22 cellular contexts compared by ENCODE assay signal in the genomic region with DNA sequence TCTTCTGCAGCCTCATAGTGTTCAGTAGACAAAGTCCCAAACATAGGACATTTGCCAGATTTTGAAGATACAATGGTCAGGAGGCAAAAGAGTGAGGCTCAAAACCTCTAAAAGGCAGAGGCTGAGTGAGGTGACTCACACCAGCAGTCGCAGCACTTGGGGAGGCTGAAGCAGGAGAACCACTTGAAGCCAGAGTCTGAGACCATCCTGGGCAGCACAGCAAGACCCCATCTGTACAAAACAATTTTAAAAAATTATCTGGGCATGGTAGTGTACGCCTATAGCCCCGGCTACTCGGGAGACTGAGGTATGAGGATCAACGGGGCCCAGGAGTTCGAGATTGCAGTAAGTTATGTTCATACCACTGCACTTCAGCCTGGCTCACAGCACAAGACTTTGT. TPM values are rescaled to one million over a fixed set of nuclear protein-coding genes. Genes with fewer than 3 reads are reported as not detected.
DNase-seq lines count a peak whose midpoint lies in the region; ATAC-seq, FAIRE-seq and TF ChIP-seq lines count a peak whose summit lies in the region.
"Had no signal": no experiment of that assay in that cellular context is flagged by ENCODE, and none has a peak within 500 bp of the region (broad histone marks: within the 10 kb centered on the region; RNA-seq: fewer than 3 reads in every experiment).

No MANE protein-coding gene starts in this region.

- H3K4me2 ChIP-seq in HepG2 (ENCODE audit: low read depth, low read length), result no peak overlapping the region
- no peak overlapping the region for H3K4me2 ChIP-seq in H1 (ENCODE audit: insufficient read depth in 1 of 2, low read depth in 2 of 2, low read length in 2 of 2)

- H2AFZ ChIP-seq in HepG2 (ENCODE audit: low read length) (no peak overlapping the region), H1 (ENCODE audit: low read length) (no peak overlapping the region)

- no peak for TF ChIP-seq POLR2A in HepG2 (IDR thresholded peaks at IDR 0.05; ENCODE audit: insufficient read depth in 1 of 2, low read depth in 2 of 2, low read length in 2 of 2)
- no peak for TF ChIP-seq POLR2A in right lobe of liver (IDR thresholded peaks at IDR 0.05)
- TF ChIP-seq POLR2A in H1 (IDR thresholded peaks at IDR 0.05; ENCODE audit: control extremely low read depth in 1 of 2, low read depth in 2 of 2, low read length in 2 of 2), result no peak

- POLR2A ChIA-PET in HepG2 (lab: Yijun Ruan, JAX), result no interaction called here
- POLR2A ChIA-PET in H1 (lab: Charles Lee; ENCODE audit: partially characterized antibody), result interaction anchor here (0.7 to 4.2 kb wide), 5 partner anchors 10 to 28 kb away, joined by 3 to 21 read pairs (median 3); no protein-coding TSS in a partner anchor

- peak overlapping the region; percentile 29; the same call in 1 of the 2 replicates for H4K8ac ChIP-seq in H1 (ENCODE audit: extremely low read depth, insufficient read depth, low read length)

- H4K20me1 ChIP-seq in HepG2 (ENCODE audit: insufficient read depth, low read length) (no peaks in the 10 kb centered on the region), H1 (replicated peaks in 1 of 2; ENCODE audit: control insufficient read depth in 1 of 2, insufficient read depth in 2 of 2, low read length in 2 of 2) (no peaks in the 10 kb centered on the region)
- H4K20me1 ChIP-seq: BLaER1 treated with 17β-estradiol and CSF1 and Interleukin-3, amounts not matched to agents 10 nM and 100 nM had no signal

- H3K23me2 ChIP-seq in H1 (ENCODE audit: low read depth, low read length), result no peaks in the 10 kb centered on the region

- no peak for TF ChIP-seq CTCF in HepG2 (CRISPR knock-in tag; IDR thresholded peaks at IDR 0.05)
- TF ChIP-seq CTCF in right lobe of liver (IDR thresholded peaks at IDR 0.05), result no peak
- TF ChIP-seq CTCF in H1 (IDR thresholded peaks at IDR 0.05; ENCODE audit: control extremely low read depth in 1 of 3, insufficient read depth in 1 of 3, low read depth in 1 of 3, low read length in 3 of 3), result no peak

- H3K4me3 ChIP-seq in HepG2 (replicated peaks in 1 of 3; ENCODE audit: insufficient read depth in 1 of 3, low read depth in 2 of 3, low read length in 3 of 3) (no peak overlapping the region), right lobe of liver (no peak overlapping the region), H1 (ENCODE audit: extremely low read depth in 1 of 4, insufficient read depth in 2 of 4, low read depth in 3 of 4, low read length in 4 of 4) (no peak overlapping the region)
- H3K4me3 ChIP-seq: BLaER1 treated with 17β-estradiol and CSF1 and Interleukin-3, amounts not matched to agents 10 nM and 100 nM had no signal

- no peak overlapping the region for H2BK15ac ChIP-seq in H1 (ENCODE audit: low read length)

- H2BK120ac ChIP-seq in H1 (replicated peaks; ENCODE audit: low read depth, low read length), result no peak overlapping the region

- no peak overlapping the region for H2AK5ac ChIP-seq in H1 (ENCODE audit: low read depth, low read length)

- in situ Hi-C loops in HepG2 (cut with HindIII; ENCODE audit: extremely low pct_ligation_motif_present, low pct_unique_long_range_greater_than_20kb), result no loop called here

- H2BK12ac ChIP-seq in H1 (ENCODE audit: low read depth, low read length), result no peak overlapping the region

- TF ChIP-seq RAD21 in HepG2 (CRISPR knock-in tag; IDR thresholded peaks at IDR 0.05) (no peak), H1 (IDR thresholded peaks at IDR 0.05 in 1 of 2, conservative IDR thresholded peaks at IDR 0.05 in 1 of 2; ENCODE audit: low read depth in 2 of 2, low read length in 2 of 2) (no peak)

- H2BK20ac ChIP-seq in H1 (ENCODE audit: low read length), result no peak overlapping the region

- FAIRE-seq in HepG2 (lab: Jason Lieb, UNC), result no peak
- FAIRE-seq in H1 (lab: Jason Lieb, UNC), result no peak
- FAIRE-seq: A204.1, D721Med, GM12891, GM18507 had no signal

- ATAC-seq in HepG2 (no peak), right lobe of liver (no peak)

- H3K9ac ChIP-seq in HepG2 (ENCODE audit: insufficient read depth, low read depth, low read length) (no peak overlapping the region), H1 (replicated peaks in 1 of 4; ENCODE audit: extremely low read depth in 1 of 4, low read depth in 3 of 4, low read length in 3 of 4) (no peak overlapping the region)
- H3K9ac ChIP-seq: BLaER1 treated with 17β-estradiol and CSF1 and Interleukin-3, amounts not matched to agents 10 nM and 100 nM had no signal

- TF ChIP-seq EP300 in HepG2 (IDR thresholded peaks at IDR 0.05; ENCODE audit: low read depth in 2 of 2, low read length in 2 of 2) (no peak), HepG2 (CRISPR knock-in tag; IDR thresholded peaks at IDR 0.05; ENCODE audit: borderline replicate concordance) (no peak), H1 (IDR thresholded peaks at IDR 0.05; ENCODE audit: borderline replicate concordance in 1 of 2, low read depth in 2 of 2, low read length in 2 of 2) (no peak)

- peaks cover 22% of the 10 kb centered on the region for H3K4me1 ChIP-seq in HepG2 (ENCODE audit: insufficient read depth, low read length)
- H3K4me1 ChIP-seq in right lobe of liver, result no peaks in the 10 kb centered on the region
- H3K4me1 ChIP-seq in H1 (replicated peaks in 1 of 4; ENCODE audit: control insufficient read depth in 3 of 4, insufficient read depth in 4 of 4, low read length in 3 of 4), result peaks cover 2 to 5% (median 4%) of the 10 kb centered on the region in 4 experiments; a peak in 4 of 7 replicates
- H3K4me1 ChIP-seq: BE2C had no signal

- BruUV-seq in HepG2 (replicated peaks; lab: Mats Ljungman, UMichigan), result no TSS peak

- H3K79me2 ChIP-seq in HepG2 (ENCODE audit: insufficient read depth, low read length) (no peaks in the 10 kb centered on the region), H1 (ENCODE audit: control insufficient read depth in 1 of 2, insufficient read depth in 2 of 2, low read length in 2 of 2) (no peaks in the 10 kb centered on the region)

- H3K79me1 ChIP-seq in H1 (ENCODE audit: low read depth, low read length), result no peaks in the 10 kb centered on the region

- H2BK5ac ChIP-seq in H1 (ENCODE audit: low read depth, low read length), result no peak overlapping the region

- H3K14ac ChIP-seq in H1 (ENCODE audit: insufficient read length), result no peak overlapping the region

- H3K27ac ChIP-seq in HepG2 (ENCODE audit: extremely low read length, insufficient read depth, low read length) (no peak overlapping the region), right lobe of liver (no peak overlapping the region), H1 (ENCODE audit: low read depth, low read length) (no peak overlapping the region)
- H3K27ac ChIP-seq: 22Rv1; BLaER1 treated with 17β-estradiol and CSF1 and Interleukin-3, amounts not matched to agents 10 nM and 100 nM had no signal

- DNase-seq in HepG2 (ENCODE audit: low spot score), result no peak
- DNase-seq in right lobe of liver, result no peak
- no peak for DNase-seq in H1 (ENCODE audit: low read depth in 1 of 2, low spot score in 2 of 2)
- DNase-seq in NCI-H2081 (lab: John Stamatoyannopoulos, UW), result no peak
- DNase-seq in DMS153 treated with DMSO at 0.1 percent for 48 hours (lab: John Stamatoyannopoulos, UW; ENCODE audit: unreplicated experiment), result no peak
- DNase-seq: BE2C; CD4-positive, alpha-beta T cell; CD8-positive, alpha-beta memory T cell; DMS 273 treated with DMSO at 0.1 percent for 48 hours; DMS53; DMS79 treated with DMSO at 0.1 percent for 48 hours; GF-D8; GOT3; H7; HCEC 1CT had no signal

- H3K18ac ChIP-seq in H1 (ENCODE audit: extremely low read depth, low read length), result no peak overlapping the region

- no peak overlapping the region for H3K56ac ChIP-seq in H1 (replicated peaks; ENCODE audit: insufficient read length, low read depth, low read length)

- 95% methylated on average over 6 of the region's 6 CpGs for WGBS in HepG2 (ENCODE audit: low lambda C conversion rate)
- WGBS in right lobe of liver (ENCODE audit: insufficient coverage, low coverage, low lambda C conversion rate, missing lambda C conversion rate), result 84% methylated on average over 6 of the region's 6 CpGs
- 89% methylated on average over 6 of the region's 6 CpGs; no CpG with 5 or more reads in 1 of the 2 experiments for WGBS in H1 (ENCODE audit: extremely low coverage in 1 of 2, insufficient coverage in 1 of 2, insufficient read length in 1 of 2, insufficient replicate concordance in 2 of 2, low coverage in 1 of 2, low lambda C conversion rate in 2 of 2, missing lambda C conversion rate in 1 of 2), 2 experiments

- H3K27me3 ChIP-seq in HepG2 (ENCODE audit: control insufficient read depth in 1 of 2, insufficient read depth in 2 of 2, low read length in 2 of 2) (no peaks in the 10 kb centered on the region), right lobe of liver (no peaks in the 10 kb centered on the region), H1 (replicated peaks in 1 of 4; ENCODE audit: control insufficient read depth in 3 of 4, extremely low read depth in 1 of 4, insufficient read depth in 3 of 4, low read length in 3 of 4) (no peaks in the 10 kb centered on the region)
- H3K27me3 ChIP-seq: BE2C; BLaER1 treated with 17β-estradiol and CSF1 and Interleukin-3, amounts not matched to agents 10 nM and 100 nM had no signal

- intact Hi-C loops in HepG2 (cut with micrococcal nuclease; ENCODE audit: unreplicated experiment) (no loop called here), right lobe of liver (cut with DNase I) (no loop called here)

- CTCF ChIA-PET in HepG2 (lab: Yijun Ruan, JAX; ENCODE audit: low intra/inter-chr PET ratio, low total read pairs), result no interaction called here
- CTCF ChIA-PET in H1 (lab: Charles Lee; ENCODE audit: partially characterized antibody), result interaction anchor here (1.4 to 2.2 kb wide), 2 partner anchors 15 to 143 kb away, joined by 4 to 9 read pairs; no protein-coding TSS in a partner anchor

- H3K9me3 ChIP-seq in HepG2 (ENCODE audit: low read length), result no peaks in the 10 kb centered on the region
- H3K9me3 ChIP-seq in right lobe of liver, result no peaks in the 10 kb centered on the region
- H3K9me3 ChIP-seq in H1 (ENCODE audit: insufficient read depth in 2 of 2, low read depth in 1 of 2, low read length in 1 of 2), result no peaks in the 10 kb centered on the region
- H3K9me3 ChIP-seq: BE2C; BLaER1 treated with 17β-estradiol and CSF1 and Interleukin-3, amounts not matched to agents 10 nM and 100 nM had no signal

- no peak overlapping the region for H3K23ac ChIP-seq in H1 (ENCODE audit: insufficient read length)

- no peak overlapping the region for H4K91ac ChIP-seq in H1 (replicated peaks; ENCODE audit: insufficient read length, low read length)

- no peak overlapping the region for H3K4ac ChIP-seq in H1 (replicated peaks; ENCODE audit: insufficient read length, low read depth, low read length)

- H3K36me3 ChIP-seq in HepG2 (replicated peaks in 1 of 2; ENCODE audit: control insufficient read depth in 1 of 2, insufficient read depth in 2 of 2, low read length in 2 of 2) (no peaks in the 10 kb centered on the region), right lobe of liver (no peaks in the 10 kb centered on the region), H1 (ENCODE audit: control insufficient read depth in 2 of 4, insufficient read depth in 4 of 4, low read length in 3 of 4) (no peaks in the 10 kb centered on the region)
- H3K36me3 ChIP-seq: BE2C; BLaER1 treated with 17β-estradiol and CSF1 and Interleukin-3, amounts not matched to agents 10 nM and 100 nM had no signal

- H4K5ac ChIP-seq in H1 (ENCODE audit: insufficient read length, low read depth, low read length), result no peak overlapping the region

RNA-seq across cellular contexts. Expression of gene ZFTA, which starts 14.2 kb away (rescaled TPM):
- total RNA-seq in HepG2 (2016; rRNA removed; fragmentation: Illumina TruSeq; extraction: Trizol) (6.5 and 10.4 TPM in 2 replicates), right lobe of liver (10 to 100 TPM in 1 of 6 experiments, 1 to 10 TPM in 5; 4.8 to 10.7 (median 6.6) TPM)
- total RNA-seq in HepG2 (2016; cell fraction: cytosol; rRNA removed; fragmentation: Illumina TruSeq; extraction: Trizol; ENCODE audit: low read depth), result 1.1 and 1.6 TPM in 2 replicates
- 5.9 and 9.4 TPM in 2 replicates for total RNA-seq in HepG2 (2016; cell fraction: insoluble cytoplasmic fraction; rRNA removed; fragmentation: Illumina TruSeq; extraction: Trizol)
- 4.9 and 5.3 TPM in 2 replicates for total RNA-seq in HepG2 (2016; cell fraction: membrane; rRNA removed; fragmentation: Illumina TruSeq; extraction: Trizol)
- 8.8 and 11.2 TPM in 2 replicates for total RNA-seq in HepG2 (2016; cell fraction: nucleus; rRNA removed; fragmentation: Illumina TruSeq; extraction: Trizol)
- polyA plus RNA-seq in HepG2 (2011; rRNA removed) (3.9 and 5.6 TPM in 2 replicates), H1 (2011; rRNA removed) (9.5 and 15.4 TPM in 2 replicates)
- polyA plus RNA-seq in HepG2 (2011; cell fraction: cytosol; rRNA removed), result 2.2 and 3.2 TPM in 2 replicates
- polyA plus RNA-seq in HepG2 (2011; cell fraction: nucleus; rRNA removed), result 15.3 and 19.0 TPM in 2 replicates
- 6.4 and 6.6 TPM in 2 replicates for polyA plus RNA-seq in HepG2 (2012)
- 0.53 and 0.94 TPM in 2 replicates for polyA plus RNA-seq in HepG2 (2016; cell fraction: cytosol; fragmentation: Illumina TruSeq; extraction: Trizol; ENCODE audit: low read depth)
- polyA plus RNA-seq in HepG2 (2016; cell fraction: insoluble cytoplasmic fraction; fragmentation: Illumina TruSeq; extraction: Trizol; ENCODE audit: low read depth), result 6.0 and 6.2 TPM in 2 replicates
- 2.1 and 2.6 TPM in 2 replicates for polyA plus RNA-seq in HepG2 (2016; cell fraction: membrane; fragmentation: Illumina TruSeq; extraction: Trizol; ENCODE audit: low read depth)
- polyA plus RNA-seq in HepG2 (2016; cell fraction: nucleus; fragmentation: Illumina TruSeq; extraction: Trizol; ENCODE audit: insufficient read depth, low read depth), result 20.0 and 22.4 TPM in 2 replicates
- 4.8 and 5.2 TPM in 2 replicates for polyA minus RNA-seq in HepG2 (2011; rRNA and poly(A)+ RNA removed; ENCODE audit: low replicate concordance)
- 4.2 and 4.4 TPM in 2 replicates for polyA minus RNA-seq in HepG2 (2011; cell fraction: cytosol; rRNA and poly(A)+ RNA removed)
- polyA minus RNA-seq in HepG2 (2011; cell fraction: nucleus; rRNA and poly(A)+ RNA removed), result 9.0 and 11.1 TPM in 2 replicates
- total RNA-seq in H1 (2021; fragmentation: NEBNext Ultra II Directional; extraction: Animal tissue kit (Norgen Biotek cat#: 25700)), result 33.8 and 34.0 TPM in 2 replicates
- 14.8 TPM for polyA plus RNA-seq in H1 (2011; cell fraction: cytosol; rRNA removed)
- 45.1 TPM for polyA plus RNA-seq in H1 (2011; cell fraction: nucleus; rRNA removed)
- 17.3 to 20.0 TPM (median 18.4 TPM) in 4 replicates for polyA plus RNA-seq in H1 (2012, experiment 1 of 2)
- polyA plus RNA-seq in H1 (2012, experiment 2 of 2), result 16.2 TPM
- polyA plus RNA-seq in H1 (2013, experiment 1 of 2), result 18.1 TPM
- 18.9 TPM for polyA plus RNA-seq in H1 (2013, experiment 2 of 2)
- polyA minus RNA-seq in H1 (2011; rRNA and poly(A)+ RNA removed), result 7.3 and 9.4 TPM in 2 replicates
- 18.9 TPM for polyA minus RNA-seq in H1 (2011; cell fraction: cytosol; rRNA and poly(A)+ RNA removed)
- polyA minus RNA-seq in H1 (2011; cell fraction: nucleus; rRNA and poly(A)+ RNA removed), result 50.1 TPM
- polyA plus RNA-seq: CD14-positive monocyte had no signal

RNA-seq across cellular contexts. Expression of gene SPINDOC, which starts 30.5 kb away (rescaled TPM):
- total RNA-seq in HepG2 (2016; rRNA removed; fragmentation: Illumina TruSeq; extraction: Trizol) (23.6 and 29.9 TPM in 2 replicates), right lobe of liver (1 to 10 TPM; 2.2 to 5.0 (median 2.7) TPM)
- total RNA-seq in HepG2 (2016; cell fraction: cytosol; rRNA removed; fragmentation: Illumina TruSeq; extraction: Trizol; ENCODE audit: low read depth), result 44.1 and 45.2 TPM in 2 replicates
- 19.6 and 30.8 TPM in 2 replicates for total RNA-seq in HepG2 (2016; cell fraction: insoluble cytoplasmic fraction; rRNA removed; fragmentation: Illumina TruSeq; extraction: Trizol)
- 65.9 and 67.9 TPM in 2 replicates for total RNA-seq in HepG2 (2016; cell fraction: membrane; rRNA removed; fragmentation: Illumina TruSeq; extraction: Trizol)
- 18.3 and 21.0 TPM in 2 replicates for total RNA-seq in HepG2 (2016; cell fraction: nucleus; rRNA removed; fragmentation: Illumina TruSeq; extraction: Trizol)
- polyA plus RNA-seq in HepG2 (2011; rRNA removed) (21.4 and 24.8 TPM in 2 replicates), H1 (2011; rRNA removed) (78.7 and 112 TPM in 2 replicates)
- polyA plus RNA-seq in HepG2 (2011; cell fraction: cytosol; rRNA removed), result 20.8 and 31.5 TPM in 2 replicates
- 29.5 and 33.6 TPM in 2 replicates for polyA plus RNA-seq in HepG2 (2011; cell fraction: nucleus; rRNA removed)
- 17.1 and 21.7 TPM in 2 replicates for polyA plus RNA-seq in HepG2 (2012)
- polyA plus RNA-seq in HepG2 (2016; cell fraction: cytosol; fragmentation: Illumina TruSeq; extraction: Trizol; ENCODE audit: low read depth), result 69.3 and 70.4 TPM in 2 replicates
- 36.8 and 41.3 TPM in 2 replicates for polyA plus RNA-seq in HepG2 (2016; cell fraction: insoluble cytoplasmic fraction; fragmentation: Illumina TruSeq; extraction: Trizol; ENCODE audit: low read depth)
- 88.9 and 91.0 TPM in 2 replicates for polyA plus RNA-seq in HepG2 (2016; cell fraction: membrane; fragmentation: Illumina TruSeq; extraction: Trizol; ENCODE audit: low read depth)
- 55.9 and 57.5 TPM in 2 replicates for polyA plus RNA-seq in HepG2 (2016; cell fraction: nucleus; fragmentation: Illumina TruSeq; extraction: Trizol; ENCODE audit: insufficient read depth, low read depth)
- 17.5 and 25.8 TPM in 2 replicates for polyA minus RNA-seq in HepG2 (2011; rRNA and poly(A)+ RNA removed; ENCODE audit: low replicate concordance)
- polyA minus RNA-seq in HepG2 (2011; cell fraction: cytosol; rRNA and poly(A)+ RNA removed), result 9.3 and 10.1 TPM in 2 replicates
- 13.3 and 14.8 TPM in 2 replicates for polyA minus RNA-seq in HepG2 (2011; cell fraction: nucleus; rRNA and poly(A)+ RNA removed)
- total RNA-seq in H1 (2021; fragmentation: NEBNext Ultra II Directional; extraction: Animal tissue kit (Norgen Biotek cat#: 25700)), result 99.7 and 104 TPM in 2 replicates
- polyA plus RNA-seq in H1 (2011; cell fraction: cytosol; rRNA removed), result 111 TPM
- 95.2 TPM for polyA plus RNA-seq in H1 (2011; cell fraction: nucleus; rRNA removed)
- polyA plus RNA-seq in H1 (2012, experiment 1 of 2), result 78.1 to 103 TPM (median 96.8 TPM) in 4 replicates
- polyA plus RNA-seq in H1 (2012, experiment 2 of 2), result 96.2 TPM
- 70.5 TPM for polyA plus RNA-seq in H1 (2013, experiment 1 of 2)
- 71.0 TPM for polyA plus RNA-seq in H1 (2013, experiment 2 of 2)
- polyA minus RNA-seq in H1 (2011; rRNA and poly(A)+ RNA removed), result 17.8 and 20.3 TPM in 2 replicates
- polyA minus RNA-seq in H1 (2011; cell fraction: cytosol; rRNA and poly(A)+ RNA removed), result 41.1 TPM
- polyA minus RNA-seq in H1 (2011; cell fraction: nucleus; rRNA and poly(A)+ RNA removed), result 32.2 TPM

RNA-seq across cellular contexts. Expression of gene MARK2, which starts 56.2 kb away (rescaled TPM):
- total RNA-seq in HepG2 (2016; rRNA removed; fragmentation: Illumina TruSeq; extraction: Trizol), result 13.9 and 17.4 TPM in 2 replicates
- total RNA-seq in HepG2 (2016; cell fraction: cytosol; rRNA removed; fragmentation: Illumina TruSeq; extraction: Trizol; ENCODE audit: low read depth), result 2.8 and 3.2 TPM in 2 replicates
- total RNA-seq in HepG2 (2016; cell fraction: insoluble cytoplasmic fraction; rRNA removed; fragmentation: Illumina TruSeq; extraction: Trizol), result 13.6 and 14.5 TPM in 2 replicates
- total RNA-seq in HepG2 (2016; cell fraction: membrane; rRNA removed; fragmentation: Illumina TruSeq; extraction: Trizol), result 10.2 and 10.4 TPM in 2 replicates
- total RNA-seq in HepG2 (2016; cell fraction: nucleus; rRNA removed; fragmentation: Illumina TruSeq; extraction: Trizol), result 13.5 and 15.1 TPM in 2 replicates
- 13.5 and 14.6 TPM in 2 replicates for polyA plus RNA-seq in HepG2 (2011; rRNA removed)
- polyA plus RNA-seq in HepG2 (2011; cell fraction: cytosol; rRNA removed), result 9.1 and 10.3 TPM in 2 replicates
- polyA plus RNA-seq in HepG2 (2011; cell fraction: nucleus; rRNA removed), result 16.5 and 18.4 TPM in 2 replicates
- 11.6 and 13.0 TPM in 2 replicates for polyA plus RNA-seq in HepG2 (2012)
- 1.5 and 1.6 TPM in 2 replicates for polyA plus RNA-seq in HepG2 (2016; cell fraction: cytosol; fragmentation: Illumina TruSeq; extraction: Trizol; ENCODE audit: low read depth)
- 13.0 and 19.7 TPM in 2 replicates for polyA plus RNA-seq in HepG2 (2016; cell fraction: insoluble cytoplasmic fraction; fragmentation: Illumina TruSeq; extraction: Trizol; ENCODE audit: low read depth)
- 6.2 and 6.3 TPM in 2 replicates for polyA plus RNA-seq in HepG2 (2016; cell fraction: membrane; fragmentation: Illumina TruSeq; extraction: Trizol; ENCODE audit: low read depth)
- polyA plus RNA-seq in HepG2 (2016; cell fraction: nucleus; fragmentation: Illumina TruSeq; extraction: Trizol; ENCODE audit: insufficient read depth, low read depth), result 21.4 and 25.0 TPM in 2 replicates
- polyA minus RNA-seq in HepG2 (2011; rRNA and poly(A)+ RNA removed; ENCODE audit: low replicate concordance), result 21.4 and 36.1 TPM in 2 replicates
- polyA minus RNA-seq in HepG2 (2011; cell fraction: cytosol; rRNA and poly(A)+ RNA removed), result 15.8 and 17.9 TPM in 2 replicates
- polyA minus RNA-seq in HepG2 (2011; cell fraction: nucleus; rRNA and poly(A)+ RNA removed), result 10.9 and 17.4 TPM in 2 replicates
- total RNA-seq in right lobe of liver, result 10 to 100 TPM; 10.6 to 14.8 (median 12.2) TPM
- 56.5 and 58.5 TPM in 2 replicates for total RNA-seq in H1 (2021; fragmentation: NEBNext Ultra II Directional; extraction: Animal tissue kit (Norgen Biotek cat#: 25700))
- 19.3 and 24.4 TPM in 2 replicates for polyA plus RNA-seq in H1 (2011; rRNA removed)
- 18.1 TPM for polyA plus RNA-seq in H1 (2011; cell fraction: cytosol; rRNA removed)
- polyA plus RNA-seq in H1 (2011; cell fraction: nucleus; rRNA removed), result 32.7 TPM
- polyA plus RNA-seq in H1 (2012, experiment 1 of 2), result 29.2 to 30.7 TPM (median 29.5 TPM) in 4 replicates
- polyA plus RNA-seq in H1 (2012, experiment 2 of 2), result 25.5 TPM
- polyA plus RNA-seq in H1 (2013, experiment 1 of 2), result 30.7 TPM
- polyA plus RNA-seq in H1 (2013, experiment 2 of 2), result 28.7 TPM
- polyA minus RNA-seq in H1 (2011; rRNA and poly(A)+ RNA removed), result 22.4 and 28.2 TPM in 2 replicates
- polyA minus RNA-seq in H1 (2011; cell fraction: cytosol; rRNA and poly(A)+ RNA removed), result 38.7 TPM
- 28.2 TPM for polyA minus RNA-seq in H1 (2011; cell fraction: nucleus; rRNA and poly(A)+ RNA removed)

Comparison
In these comparisons a context has a peak if more than half of its experiments do, and no peak if none do; other contexts are left out.
1. Of the 41 proteins assayed by ChIP-seq in both HepG2 and H1: peak only in HepG2: none; only in H1: KDM1A; in both: none; in neither: 40.